Comparison of ENCODE assay signal across 21 cellular contexts in genomic region chr18:79603321-79604204, GRCh38.
DNase-seq lines count a peak whose midpoint lies in the region; ATAC-seq, FAIRE-seq and TF ChIP-seq lines count a peak whose summit lies in the region.
"Had no signal": no experiment of that assay in that cellular context is flagged by ENCODE, and none has a peak within 500 bp of the region (broad histone marks: within the 10 kb centered on the region; RNA-seq: fewer than 3 reads in every experiment).

No MANE protein-coding gene starts in this region.

- in situ Hi-C loops in HepG2 (cut with HindIII; ENCODE audit: extremely low pct_ligation_motif_present, low pct_unique_long_range_greater_than_20kb): no loop called here

- H3K4me3 ChIP-seq in right lobe of liver (no peak overlapping the region), HepG2 (replicated peaks in 1 of 3; ENCODE audit: insufficient read depth in 1 of 3, low read depth in 2 of 3, low read length in 3 of 3) (no peak overlapping the region)
- H3K4me3 ChIP-seq: A549, GM12878, MG63 had no signal

- POLR2A ChIA-PET in HepG2 (lab: Yijun Ruan, JAX): no interaction called here

- H3K36me3 ChIP-seq in right lobe of liver (no peaks in the 10 kb centered on the region), HepG2 (replicated peaks in 1 of 2; ENCODE audit: control insufficient read depth in 1 of 2, insufficient read depth in 2 of 2, low read length in 2 of 2) (no peaks in the 10 kb centered on the region)
- H3K36me3 ChIP-seq: MG63 had no signal

- H4K20me1 ChIP-seq in HepG2 (ENCODE audit: insufficient read depth, low read length): no peaks in the 10 kb centered on the region

- peaks cover 8% of the 10 kb centered on the region for H3K27me3 Mint-ChIP-seq in stimulated activated memory B cell treated with anti-CD40 and anti-IgM and Interleukin-4, amounts not matched to agents 10 μg/mL and 1 μg/mL and 100 μg/mL, for 72 hours
- H3K27me3 Mint-ChIP-seq: CD4-positive, alpha-beta T cell had no signal

- no peak overlapping the region for H2AFZ ChIP-seq in HepG2 (ENCODE audit: low read length)

- no peaks in the 10 kb centered on the region for H3K36me3 Mint-ChIP-seq in stimulated activated memory B cell treated with anti-CD40 and anti-IgM and Interleukin-4, amounts not matched to agents 10 μg/mL and 1 μg/mL and 100 μg/mL, for 72 hours

- no peak overlapping the region for H3K9ac ChIP-seq in HepG2 (ENCODE audit: insufficient read depth, low read depth, low read length)

- TF ChIP-seq CTCF in right lobe of liver (IDR thresholded peaks at IDR 0.05): no peak
- no peak for TF ChIP-seq CTCF in HepG2 (CRISPR knock-in tag; IDR thresholded peaks at IDR 0.05)

- FAIRE-seq in HepG2 (lab: Jason Lieb, UNC): no peak
- FAIRE-seq in frontal cortex (lab: Jason Lieb, UNC): no peak
- FAIRE-seq: A549, GM12878, GM18507, H1 had no signal

- no peaks in the 10 kb centered on the region for H3K79me2 ChIP-seq in HepG2 (ENCODE audit: insufficient read depth, low read length)

- H3K9me3 ChIP-seq in right lobe of liver: no peaks in the 10 kb centered on the region
- no peaks in the 10 kb centered on the region for H3K9me3 ChIP-seq in HepG2 (ENCODE audit: low read length)
- H3K9me3 ChIP-seq: A549, MG63 had no signal

- BruUV-seq in HepG2 (replicated peaks; lab: Mats Ljungman, UMichigan): no TSS peak

- TF ChIP-seq EP300 in HepG2 (IDR thresholded peaks at IDR 0.05; ENCODE audit: low read depth in 2 of 2, low read length in 2 of 2) (no peak), HepG2 (CRISPR knock-in tag; IDR thresholded peaks at IDR 0.05; ENCODE audit: borderline replicate concordance) (no peak)

- no peaks in the 10 kb centered on the region for H3K4me1 ChIP-seq in right lobe of liver
- H3K4me1 ChIP-seq in HepG2 (ENCODE audit: insufficient read depth, low read length): no peaks in the 10 kb centered on the region

- CTCF ChIA-PET in HepG2 (lab: Yijun Ruan, JAX; ENCODE audit: low intra/inter-chr PET ratio, low total read pairs): no interaction called here

- DNase-seq in right lobe of liver (peak; percentile 7 to 51 (median 42)), HepG2 (ENCODE audit: low spot score) (no peak), left cardiac atrium (peak; percentile 14), mesenteric fat pad (ENCODE audit: low spot score) (peak; percentile 88), GM19238 (ENCODE audit: insufficient read length, low spot score) (no peak), frontal cortex (ENCODE audit: low spot score in 2 of 2) (no peak)
- DNase-seq: Calu3; CD4-positive, alpha-beta T cell; DMS79; MG63; NCI-H1105; NCI-H1694 treated with DMSO at 0.1 percent for 48 hours; NCI-H345; NCI-H69; PC-3 had no signal

- peak in 1 of 4 donors; percentile 8 for ATAC-seq in right lobe of liver
- no peak for ATAC-seq in HepG2
- no peak for ATAC-seq in left cardiac atrium
- ATAC-seq in stimulated activated memory B cell treated with anti-CD40 and anti-IgM and Interleukin-4, amounts not matched to agents 10 μg/mL and 1 μg/mL and 100 μg/mL, for 72 hours: peak; percentile 21
- ATAC-seq in HG03159 (IDR thresholded peaks at IDR 0.05; ENCODE audit: unreplicated experiment): no peak
- ATAC-seq: A549, GM12878, PC-3 had no signal

- no peak for TF ChIP-seq RAD21 in HepG2 (CRISPR knock-in tag; IDR thresholded peaks at IDR 0.05)

- no peak overlapping the region for H3K27ac Mint-ChIP-seq in stimulated activated memory B cell treated with anti-CD40 and anti-IgM and Interleukin-4, amounts not matched to agents 10 μg/mL and 1 μg/mL and 100 μg/mL, for 72 hours
- H3K27ac Mint-ChIP-seq: CD4-positive, alpha-beta T cell had no signal

- peaks cover 4% of the 10 kb centered on the region for H3K4me1 Mint-ChIP-seq in stimulated activated memory B cell treated with anti-CD40 and anti-IgM and Interleukin-4, amounts not matched to agents 10 μg/mL and 1 μg/mL and 100 μg/mL, for 72 hours

- intact Hi-C loops in right lobe of liver (cut with DNase I) (no loop called here), HepG2 (cut with micrococcal nuclease; ENCODE audit: unreplicated experiment) (no loop called here), left cardiac atrium (cut with DNase I) (no loop called here)

- no peak overlapping the region for H3K4me3 Mint-ChIP-seq in stimulated activated memory B cell treated with anti-CD40 and anti-IgM and Interleukin-4, amounts not matched to agents 10 μg/mL and 1 μg/mL and 100 μg/mL, for 72 hours
- H3K4me3 Mint-ChIP-seq: CD4-positive, alpha-beta T cell had no signal

- H3K9me3 Mint-ChIP-seq in stimulated activated memory B cell treated with anti-CD40 and anti-IgM and Interleukin-4, amounts not matched to agents 10 μg/mL and 1 μg/mL and 100 μg/mL, for 72 hours: no peaks in the 10 kb centered on the region
- H3K9me3 Mint-ChIP-seq: CD4-positive, alpha-beta T cell had no signal

- H3K27ac ChIP-seq in right lobe of liver (no peak overlapping the region), HepG2 (ENCODE audit: extremely low read length, insufficient read depth, low read length) (no peak overlapping the region)
- H3K27ac ChIP-seq: A549 had no signal

- 94% methylated on average over 9 of the region's 37 CpGs for WGBS in right lobe of liver (ENCODE audit: insufficient coverage, low coverage, low lambda C conversion rate, missing lambda C conversion rate)
- WGBS in HepG2 (ENCODE audit: low lambda C conversion rate): 40% methylated on average over 16 of the region's 37 CpGs

- H3K27me3 ChIP-seq in right lobe of liver: no peaks in the 10 kb centered on the region
- H3K27me3 ChIP-seq in HepG2 (ENCODE audit: control insufficient read depth in 1 of 2, insufficient read depth in 2 of 2, low read length in 2 of 2): peaks cover 7 to 37% of the 10 kb centered on the region in 2 experiments
- H3K27me3 ChIP-seq: MG63 had no signal

- TF ChIP-seq POLR2A in right lobe of liver (IDR thresholded peaks at IDR 0.05): no peak
- no peak for TF ChIP-seq POLR2A in HepG2 (IDR thresholded peaks at IDR 0.05; ENCODE audit: insufficient read depth in 1 of 2, low read depth in 2 of 2, low read length in 2 of 2)

- no peak overlapping the region for H3K4me2 ChIP-seq in HepG2 (ENCODE audit: low read depth, low read length)
- H3K4me2 ChIP-seq: A549 had no signal

TF ChIP-seq in HepG2, 621 proteins besides CTCF, POLR2A, EP300 and RAD21:
- no peak for TF ChIP-seq ZNF512 (CRISPR knock-in tag; IDR thresholded peaks at IDR 0.05)
- TF ChIP-seq KDM5B (CRISPR knock-in tag; IDR thresholded peaks at IDR 0.05; ENCODE audit: borderline replicate concordance): no peak
- TF ChIP-seq NR2F2 (IDR thresholded peaks at IDR 0.05; ENCODE audit: borderline replicate concordance, low read depth): no peak
- no peak for TF ChIP-seq ZNF496 (CRISPR knock-in tag; IDR thresholded peaks at IDR 0.05; ENCODE audit: insufficient replicate concordance)
- no peak for TF ChIP-seq SMYD3 (CRISPR knock-in tag; IDR thresholded peaks at IDR 0.05)
- no peak for TF ChIP-seq ZNF20 (CRISPR knock-in tag; IDR thresholded peaks at IDR 0.05)
- no peak for TF ChIP-seq FOSL1 (CRISPR knock-in tag; IDR thresholded peaks at IDR 0.05; ENCODE audit: borderline replicate concordance)
- no peak for TF ChIP-seq HMG20B (CRISPR knock-in tag; conservative IDR thresholded peaks at IDR 0.05)
- TF ChIP-seq ZKSCAN1 (IDR thresholded peaks at IDR 0.05; ENCODE audit: low read length): no peak
- no peak for TF ChIP-seq E2F1 (CRISPR knock-in tag; IDR thresholded peaks at IDR 0.05)
- no peak for TF ChIP-seq ZNF333 (CRISPR knock-in tag; IDR thresholded peaks at IDR 0.05; ENCODE audit: borderline replicate concordance)
- TF ChIP-seq PRDM4 (CRISPR knock-in tag; IDR thresholded peaks at IDR 0.05; ENCODE audit: borderline replicate concordance): no peak
- no peak for TF ChIP-seq ZMYM3 (CRISPR knock-in tag; IDR thresholded peaks at IDR 0.05)

Comparison
In these comparisons a context has a peak if more than half of its experiments do, and no peak if none do; other contexts are left out.
1. DNase-seq: peak in right lobe of liver (3 of 3), left cardiac atrium (single experiment) and mesenteric fat pad (single experiment); none in HepG2 (single experiment), GM19238 (single experiment) and frontal cortex (0 of 2).